ENCODE assay signal across 8 cellular contexts in genomic region chr16:19114359-19115147, GRCh38. TPM values are rescaled to one million over a fixed set of nuclear protein-coding genes. Genes with fewer than 3 reads are reported as not detected.
DNase-seq lines count a peak whose midpoint lies in the region; ATAC-seq and TF ChIP-seq lines count a peak whose summit lies in the region.

No MANE protein-coding gene starts in this region.

- H2AFZ ChIP-seq in ACC112 (ENCODE audit: low read length, unreplicated experiment): no peak overlapping the region

- peak overlapping the region; percentile 97 for H3K4me3 ChIP-seq in ACC112 (ENCODE audit: low read depth, low read length)

- peak; percentile 26 for ATAC-seq in GM18505 (IDR thresholded peaks at IDR 0.05; ENCODE audit: unreplicated experiment)
- ATAC-seq in SK-N-SH treated with all-trans-retinoic acid at 6 μM for 48 hours: peak; percentile 9; the same call in 2 of the 3 replicates

- H3K79me2 ChIP-seq in ACC112 (ENCODE audit: control insufficient read depth, insufficient read depth, low read length, unreplicated experiment): peaks cover 47% of the 10 kb centered on the region

- peak overlapping the region; percentile 80 for H3K27ac ChIP-seq in ACC112 (ENCODE audit: low read depth, low read length)
- H3K27ac ChIP-seq in epithelial cell of prostate: peak overlapping the region; percentile 84

- no peak for TF ChIP-seq POLR2A in GM18505 (IDR thresholded peaks at IDR 0.05; ENCODE audit: borderline replicate concordance, extremely low read depth, insufficient read depth, insufficient read length)

- peaks cover 13% of the 10 kb centered on the region; the same call in 1 of the 2 replicates for H3K36me3 ChIP-seq in ACC112 (ENCODE audit: insufficient read depth, low read length)

- no peak for DNase-seq in epithelial cell of prostate (ENCODE audit: low read depth, low spot score)
- peak; percentile 57 for DNase-seq in mucosa of gallbladder (ENCODE audit: low spot score)
- no peak for DNase-seq in hippocampal formation (lab: John Stamatoyannopoulos, UW)
- no peak for DNase-seq in NOMO-1 treated with DMSO at 0.1 percent for 48 hours (lab: John Stamatoyannopoulos, UW; ENCODE audit: unreplicated experiment)
- no peak for DNase-seq in HK-2 (ENCODE audit: unreplicated experiment)

- no peaks in the 10 kb centered on the region for H3K27me3 ChIP-seq in ACC112 (ENCODE audit: insufficient read depth, low read length)

- H3K4me1 ChIP-seq in ACC112 (ENCODE audit: control insufficient read depth, insufficient read depth, low read length, unreplicated experiment): peaks cover 40% of the 10 kb centered on the region

TF ChIP-seq in SK-N-SH treated with all-trans-retinoic acid at 6 μM for 48 hours, 23 proteins besides CTCF, POLR2A, EP300 and RAD21:
- TF ChIP-seq PPARA (CRISPR knock-in tag; IDR thresholded peaks at IDR 0.05; ENCODE audit: borderline replicate concordance): no peak
- no peak for TF ChIP-seq POU6F1 (CRISPR knock-in tag; IDR thresholded peaks at IDR 0.05; ENCODE audit: borderline replicate concordance, low read depth)
- TF ChIP-seq GLIS3 (CRISPR knock-in tag; IDR thresholded peaks at IDR 0.05): no peak
- TF ChIP-seq ISL1 (CRISPR knock-in tag; IDR thresholded peaks at IDR 0.05): no peak
- TF ChIP-seq, protein P1, sequence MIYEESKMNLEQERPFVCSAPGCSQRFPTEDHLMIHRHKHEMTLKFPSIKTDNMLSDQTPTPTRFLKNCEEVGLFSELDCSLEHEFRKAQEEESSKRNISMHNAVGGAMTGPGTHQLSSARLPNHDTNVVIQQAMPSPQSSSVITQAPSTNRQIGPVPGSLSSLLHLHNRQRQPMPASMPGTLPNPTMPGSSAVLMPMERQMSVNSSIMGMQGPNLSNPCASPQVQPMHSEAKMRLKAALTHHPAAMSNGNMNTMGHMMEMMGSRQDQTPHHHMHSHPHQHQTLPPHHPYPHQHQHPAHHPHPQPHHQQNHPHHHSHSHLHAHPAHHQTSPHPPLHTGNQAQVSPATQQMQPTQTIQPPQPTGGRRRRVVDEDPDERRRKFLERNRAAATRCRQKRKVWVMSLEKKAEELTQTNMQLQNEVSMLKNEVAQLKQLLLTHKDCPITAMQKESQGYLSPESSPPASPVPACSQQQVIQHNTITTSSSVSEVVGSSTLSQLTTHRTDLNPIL (CRISPR knock-in tag; IDR thresholded peaks at IDR 0.05; ENCODE audit: low read depth): no peak
- no peak for TF ChIP-seq ZNF70 (CRISPR knock-in tag; IDR thresholded peaks at IDR 0.05)
- TF ChIP-seq SNAI2 (CRISPR knock-in tag; IDR thresholded peaks at IDR 0.05): no peak
- TF ChIP-seq RARB (CRISPR knock-in tag; IDR thresholded peaks at IDR 0.05): no peak
- no peak for TF ChIP-seq ZNF565 (CRISPR knock-in tag; conservative IDR thresholded peaks at IDR 0.05; ENCODE audit: low read depth)
- TF ChIP-seq TCF4 (CRISPR knock-in tag; IDR thresholded peaks at IDR 0.05; ENCODE audit: borderline replicate concordance): no peak
- TF ChIP-seq TOX (CRISPR knock-in tag; IDR thresholded peaks at IDR 0.05; ENCODE audit: borderline replicate concordance): no peak
- TF ChIP-seq, protein P2, sequence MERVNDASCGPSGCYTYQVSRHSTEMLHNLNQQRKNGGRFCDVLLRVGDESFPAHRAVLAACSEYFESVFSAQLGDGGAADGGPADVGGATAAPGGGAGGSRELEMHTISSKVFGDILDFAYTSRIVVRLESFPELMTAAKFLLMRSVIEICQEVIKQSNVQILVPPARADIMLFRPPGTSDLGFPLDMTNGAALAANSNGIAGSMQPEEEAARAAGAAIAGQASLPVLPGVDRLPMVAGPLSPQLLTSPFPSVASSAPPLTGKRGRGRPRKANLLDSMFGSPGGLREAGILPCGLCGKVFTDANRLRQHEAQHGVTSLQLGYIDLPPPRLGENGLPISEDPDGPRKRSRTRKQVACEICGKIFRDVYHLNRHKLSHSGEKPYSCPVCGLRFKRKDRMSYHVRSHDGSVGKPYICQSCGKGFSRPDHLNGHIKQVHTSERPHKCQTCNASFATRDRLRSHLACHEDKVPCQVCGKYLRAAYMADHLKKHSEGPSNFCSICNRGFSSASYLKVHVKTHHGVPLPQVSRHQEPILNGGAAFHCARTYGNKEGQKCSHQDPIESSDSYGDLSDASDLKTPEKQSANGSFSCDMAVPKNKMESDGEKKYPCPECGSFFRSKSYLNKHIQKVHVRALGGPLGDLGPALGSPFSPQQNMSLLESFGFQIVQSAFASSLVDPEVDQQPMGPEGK (CRISPR knock-in tag; IDR thresholded peaks at IDR 0.05; ENCODE audit: borderline replicate concordance): no peak
- TF ChIP-seq BACH2 (CRISPR knock-in tag; IDR thresholded peaks at IDR 0.05; ENCODE audit: borderline replicate concordance): no peak
- TF ChIP-seq ZNF8 (CRISPR knock-in tag; IDR thresholded peaks at IDR 0.05): no peak
- no peak for TF ChIP-seq ARNTL (CRISPR knock-in tag; IDR thresholded peaks at IDR 0.05; ENCODE audit: borderline replicate concordance, low read depth)

RNA-seq across cellular contexts. Expression of gene ITPRIPL2, which starts 0.8 kb away (rescaled TPM):
- 37.5 TPM for total RNA-seq in mucosa of gallbladder

RNA-seq across cellular contexts. Expression of gene COQ7, which starts 47.1 kb away (rescaled TPM):
- 26.2 TPM for total RNA-seq in mucosa of gallbladder

RNA-seq across cellular contexts. Expression of gene SYT17, which starts 53.5 kb away (rescaled TPM):
- total RNA-seq in mucosa of gallbladder: 4.0 TPM
